9 cellular contexts compared by ENCODE assay signal in the genomic region with DNA sequence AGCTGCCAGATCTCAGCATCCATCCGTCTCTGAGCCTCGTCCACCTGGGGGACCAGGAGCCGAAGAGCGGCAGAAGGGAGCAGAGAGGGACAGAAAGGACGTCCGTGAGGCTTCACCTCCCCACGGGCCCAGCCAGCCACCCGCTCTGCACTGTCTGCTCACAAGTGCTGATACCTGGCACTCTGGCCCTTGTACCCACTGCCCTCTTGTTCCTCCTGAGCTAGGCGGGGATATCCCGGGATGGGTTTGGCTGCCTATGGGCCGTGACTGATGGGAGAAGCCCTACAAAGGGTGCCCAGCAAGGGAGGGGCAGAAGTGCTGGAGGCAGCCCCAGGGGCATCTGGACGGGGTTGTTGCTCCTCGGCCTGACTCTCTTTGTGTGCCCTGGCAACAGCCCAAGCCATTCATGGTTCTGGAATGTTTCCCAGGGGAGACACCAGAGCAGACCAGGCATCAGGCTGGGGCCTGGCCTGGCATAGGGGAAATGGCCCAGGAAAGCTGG. TPM values are rescaled to one million over a fixed set of nuclear protein-coding genes. Genes with fewer than 3 reads are reported as not detected.
A peak's percentile ranks its signal among the peaks of the same experiment; 100 is the strongest.
DNase-seq lines count a peak whose midpoint lies in the region; ATAC-seq and TF ChIP-seq lines count a peak whose summit lies in the region.
"Had no signal": no experiment of that assay in that cellular context is flagged by ENCODE, and none has a peak within 500 bp of the region (broad histone marks: within the 10 kb centered on the region; RNA-seq: fewer than 3 reads in every experiment).

No MANE protein-coding gene starts in this region.

- peaks cover 42% of the 10 kb centered on the region for H3K4me1 Mint-ChIP-seq in Calu3 (ENCODE audit: low read depth, unreplicated experiment)

- CTCF ChIA-PET in Calu3 (lab: Charles Lee) = no interaction called here

- BruUV-seq in Calu3 (replicated peaks; lab: Mats Ljungman, UMichigan) = no TSS peak

- intact Hi-C loops in Calu3 (cut with micrococcal nuclease; ENCODE audit: unreplicated experiment) = no loop called here

- peak overlapping the region; percentile 78 for H3K27ac Mint-ChIP-seq in Calu3 (ENCODE audit: unreplicated experiment)

- no peak overlapping the region for H3K4me3 Mint-ChIP-seq in Calu3 (ENCODE audit: low read depth, unreplicated experiment)
- H3K4me3 Mint-ChIP-seq: brain had no signal

- no peak for ATAC-seq in HG02885 (IDR thresholded peaks at IDR 0.05; ENCODE audit: poor library complexity, unreplicated experiment)
- no peak for ATAC-seq in GM19397 (IDR thresholded peaks at IDR 0.05; ENCODE audit: unreplicated experiment)

- H3K9me3 Mint-ChIP-seq in Calu3 (ENCODE audit: low read depth, unreplicated experiment) = no peaks in the 10 kb centered on the region
- H3K9me3 Mint-ChIP-seq: brain had no signal

- DNase-seq in Calu3 (peak; percentile 81), NCI-H2196 (lab: John Stamatoyannopoulos, UW; ENCODE audit: unreplicated experiment) (peak; percentile 84), epithelial cell of esophagus (ENCODE audit: low read depth) (peak; percentile 95), non-pigmented ciliary epithelial cell (ENCODE audit: low read depth) (peak; percentile 26), GDM1 (lab: John Stamatoyannopoulos, UW) (no peak), NCI-H1436 treated with DMSO at 0.1 percent for 48 hours (lab: John Stamatoyannopoulos, UW) (no peak)

- no peak overlapping the region for H3K4me3 ChIP-seq in epithelial cell of esophagus (ENCODE audit: low read length)

- H3K27me3 Mint-ChIP-seq in Calu3 (ENCODE audit: unreplicated experiment) = no peaks in the 10 kb centered on the region

- TF ChIP-seq CTCF in Calu3 (IDR thresholded peaks at IDR 0.05; ENCODE audit: unreplicated experiment) (no peak), epithelial cell of esophagus (IDR thresholded peaks at IDR 0.05; ENCODE audit: insufficient read depth, low read depth, low read length, missing control alignments) (no peak)

- H3K36me3 Mint-ChIP-seq in Calu3 (ENCODE audit: insufficient read depth, unreplicated experiment) = peaks cover 86% of the 10 kb centered on the region

RNA-seq across cellular contexts. Expression of a gene that starts 57.6 kb away (rescaled TPM):
- 0.12 TPM in 1 of 2 replicates, not detected in the other for total RNA-seq in Calu3 (2022)

Comparison
In these comparisons a context has a peak if more than half of its experiments do, and no peak if none do; other contexts are left out.
1. DNase-seq: peak in Calu3 (single experiment), NCI-H2196 (single experiment), epithelial cell of esophagus (single experiment) and non-pigmented ciliary epithelial cell (single experiment); none in GDM1 (single experiment) and NCI-H1436 treated with DMSO at 0.1 percent for 48 hours (single experiment).